Comparison of ENCODE assay signal across 23 cellular contexts in the genomic region with DNA sequence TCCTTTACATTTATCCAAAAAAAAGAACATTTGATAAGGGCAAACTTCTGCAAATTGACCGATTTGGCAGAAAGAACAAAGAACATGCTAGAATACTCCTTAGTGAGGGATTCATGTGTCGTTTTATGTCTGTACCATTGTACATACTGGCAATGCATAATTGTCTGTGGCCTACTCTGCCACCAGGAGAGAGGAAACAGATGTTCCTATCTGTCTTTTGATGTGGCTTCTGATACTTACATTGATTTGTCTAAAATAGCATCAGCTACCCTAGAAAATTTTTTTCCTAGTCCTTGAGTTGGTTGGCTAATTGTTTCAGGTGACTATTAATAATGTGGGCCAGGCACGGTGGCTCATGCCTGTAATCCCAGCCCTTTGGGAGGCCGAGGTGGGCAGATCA.
"Had no signal": no experiment of that assay in that cellular context is flagged by ENCODE, and none has a peak within 500 bp of the region (broad histone marks: within the 10 kb centered on the region; RNA-seq: fewer than 3 reads in every experiment).

No MANE protein-coding gene starts in this region.

- H3K4me1 Mint-ChIP-seq: activated CD4-positive, alpha-beta memory T cell treated with anti-CD3 and anti-CD28 coated beads, Interleukin-2, amount 10 ng/mL, durations not matched to agents 7 days and 5 days; activated CD4-positive, alpha-beta T cell treated with anti-CD3 and anti-CD28 coated beads for 36 hours; activated naive CD4-positive, alpha-beta T cell treated with anti-CD3 and anti-CD28 coated beads, Interleukin-2, amount 10 ng/mL, durations not matched to agents 7 days and 5 days; activated naive CD8-positive, alpha-beta T cell treated with anti-CD3 and anti-CD28 coated beads for 36 hours had no signal

- H3K27ac ChIP-seq: SK-N-MC, VCaP had no signal

- H3K36me3 Mint-ChIP-seq: activated naive CD4-positive, alpha-beta T cell treated with anti-CD3 and anti-CD28 coated beads, Interleukin-2, amount 10 ng/mL, durations not matched to agents 7 days and 5 days; activated naive CD8-positive, alpha-beta T cell treated with anti-CD3 and anti-CD28 coated beads for 36 hours had no signal

- H3K27ac Mint-ChIP-seq: activated CD4-positive, alpha-beta memory T cell treated with anti-CD3 and anti-CD28 coated beads, Interleukin-2, amount 10 ng/mL, durations not matched to agents 7 days and 5 days; activated CD4-positive, alpha-beta T cell treated with anti-CD3 and anti-CD28 coated beads for 36 hours; activated naive CD4-positive, alpha-beta T cell treated with anti-CD3 and anti-CD28 coated beads, Interleukin-2, amount 10 ng/mL, durations not matched to agents 7 days and 5 days; activated naive CD8-positive, alpha-beta T cell treated with anti-CD3 and anti-CD28 coated beads for 36 hours; activated T-helper 2 cell treated with anti-CD3 and anti-CD28 coated beads, Interferon-gamma antibody, Interleukin-2, Interleukin-4, amounts not matched to agents 10 μg/mL and 5 μg/mL and 100 μg/mL, durations not matched to agents 14 hours and 24 hours and 36 hours had no signal

- H3K4me3 Mint-ChIP-seq: activated CD4-positive, alpha-beta memory T cell treated with anti-CD3 and anti-CD28 coated beads, Interleukin-2, amount 10 ng/mL, durations not matched to agents 7 days and 5 days; activated CD4-positive, alpha-beta T cell treated with anti-CD3 and anti-CD28 coated beads for 36 hours; activated naive CD4-positive, alpha-beta T cell treated with anti-CD3 and anti-CD28 coated beads, Interleukin-2, amount 10 ng/mL, durations not matched to agents 7 days and 5 days; activated naive CD8-positive, alpha-beta T cell treated with anti-CD3 and anti-CD28 coated beads for 36 hours had no signal

- H3K4me3 ChIP-seq: K562, SK-N-MC had no signal

- DNase-seq: activated CD4-positive, alpha-beta memory T cell treated with anti-CD3 and anti-CD28 coated beads, Interleukin-2, amount 10 ng/mL, durations not matched to agents 7 days and 5 days; activated CD4-positive, alpha-beta T cell treated with anti-CD3 and anti-CD28 coated beads for 36 hours; activated CD4-positive, alpha-beta T cell treated with anti-CD3 and anti-CD28 coated beads, Interleukin-2, amount 50 U/mL, for 1 hour; activated gamma-delta T cell treated with Interleukin-2 at 50 U/mL for 16 hours; activated naive CD4-positive, alpha-beta T cell treated with anti-CD3 and anti-CD28 coated beads, Interleukin-2, amount 10 ng/mL, durations not matched to agents 7 days and 5 days; activated naive CD8-positive, alpha-beta T cell treated with anti-CD3 and anti-CD28 coated beads for 36 hours; activated T-cell treated with anti-CD3 and anti-CD28 coated beads for 4 hours; activated T-cell treated with anti-CD3 and anti-CD28 coated beads, Interleukin-2, amount 50 U/mL, for 48 hours; MV-4-11; NCI-H1092 treated with DMSO at 0.1 percent for 48 hours; NCI-H1417 treated with DMSO at 0.1 percent for 48 hours; NCI-H1694; NCI-H2029; NCI-H2107; NCI-H2171 treated with DMSO at 0.1 percent for 48 hours; NCI-H226; NCI-H526 treated with DMSO at 0.1 percent for 48 hours; NCI-H82; T-helper 1 cell had no signal

- H3K27me3 Mint-ChIP-seq: activated CD4-positive, alpha-beta memory T cell treated with anti-CD3 and anti-CD28 coated beads, Interleukin-2, amount 10 ng/mL, durations not matched to agents 7 days and 5 days; activated CD4-positive, alpha-beta T cell treated with anti-CD3 and anti-CD28 coated beads for 36 hours; activated naive CD4-positive, alpha-beta T cell treated with anti-CD3 and anti-CD28 coated beads, Interleukin-2, amount 10 ng/mL, durations not matched to agents 7 days and 5 days; activated naive CD8-positive, alpha-beta T cell treated with anti-CD3 and anti-CD28 coated beads for 36 hours had no signal

- H3K9me3 Mint-ChIP-seq: activated naive CD8-positive, alpha-beta T cell treated with anti-CD3 and anti-CD28 coated beads for 36 hours had no signal

- ATAC-seq: activated CD4-positive, alpha-beta T cell treated with anti-CD3 and anti-CD28 coated beads for 36 hours; K562 had no signal
